Comparison of ENCODE assay signal across 8 cellular contexts in genomic region chr1:156368889-156369684, GRCh38. TPM values are rescaled to one million over a fixed set of nuclear protein-coding genes. Genes with fewer than 3 reads are reported as not detected.
DNase-seq lines count a peak whose midpoint lies in the region; TF ChIP-seq lines count a peak whose summit lies in the region.

A gene with protein sequence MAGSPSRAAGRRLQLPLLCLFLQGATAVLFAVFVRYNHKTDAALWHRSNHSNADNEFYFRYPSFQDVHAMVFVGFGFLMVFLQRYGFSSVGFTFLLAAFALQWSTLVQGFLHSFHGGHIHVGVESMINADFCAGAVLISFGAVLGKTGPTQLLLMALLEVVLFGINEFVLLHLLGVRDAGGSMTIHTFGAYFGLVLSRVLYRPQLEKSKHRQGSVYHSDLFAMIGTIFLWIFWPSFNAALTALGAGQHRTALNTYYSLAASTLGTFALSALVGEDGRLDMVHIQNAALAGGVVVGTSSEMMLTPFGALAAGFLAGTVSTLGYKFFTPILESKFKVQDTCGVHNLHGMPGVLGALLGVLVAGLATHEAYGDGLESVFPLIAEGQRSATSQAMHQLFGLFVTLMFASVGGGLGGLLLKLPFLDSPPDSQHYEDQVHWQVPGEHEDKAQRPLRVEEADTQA (plus strand): TSS chr1:156369211. CDS start chr1:156369250, 39 bp downstream.

- CTCF ChIA-PET in MCF 10A (lab: Yijun Ruan, JAX) = interaction anchor here (0.6 to 1.8 kb wide), 6 partner anchors 10 to 231 kb away, joined by 3 to 9 read pairs (median 5); no protein-coding TSS in a partner anchor

- no peaks in the 10 kb centered on the region for H3K9me3 Mint-ChIP-seq in MCF 10A (ENCODE audit: unreplicated experiment)

- TF ChIP-seq POLR2A in suprapubic skin (IDR thresholded peaks at IDR 0.05) = no peak

- H3K36me3 Mint-ChIP-seq in MCF 10A (ENCODE audit: insufficient read depth, unreplicated experiment) = no peaks in the 10 kb centered on the region

- H3K27ac ChIP-seq in suprapubic skin = no peak within 1 kb of the TSS

- BruUV-seq in MCF 10A (replicated peaks; lab: Mats Ljungman, UMichigan) = no TSS peak

- H3K9me3 ChIP-seq in suprapubic skin = no peaks in the 10 kb centered on the region

- peak; percentile 87 for DNase-seq in ELF-1 (ENCODE audit: low read depth, low spot score)
- DNase-seq in NCI-H2196 (lab: John Stamatoyannopoulos, UW; ENCODE audit: unreplicated experiment) = peak; percentile 68
- peak; percentile 36 for DNase-seq in MCF 10A (ENCODE audit: unreplicated experiment)
- DNase-seq in kidney tubule cell (ENCODE audit: low spot score) = peak; percentile 50
- DNase-seq in suprapubic skin (ENCODE audit: low spot score in 2 of 2) = no peak
- DNase-seq in NCI-H1105 treated with DMSO at 0.1 percent for 48 hours (lab: John Stamatoyannopoulos, UW) = no peak
- no peak for DNase-seq in NCI-H345 treated with DMSO at 0.1 percent for 48 hours (lab: John Stamatoyannopoulos, UW; ENCODE audit: unreplicated experiment)
- no peak for DNase-seq in SKM-1 (lab: John Stamatoyannopoulos, UW; ENCODE audit: unreplicated experiment)

- H3K27me3 ChIP-seq in suprapubic skin = peaks cover 34% of the 10 kb centered on the region

- peak within 1 kb of the TSS; percentile 51 for H3K4me3 ChIP-seq in suprapubic skin

- peaks cover 14% of the 10 kb centered on the region for H3K4me1 ChIP-seq in suprapubic skin

- TF ChIP-seq CTCF in MCF 10A (IDR thresholded peaks at IDR 0.05; ENCODE audit: unreplicated experiment) (no peak), suprapubic skin (IDR thresholded peaks at IDR 0.05) (no peak)

- H3K36me3 ChIP-seq in suprapubic skin = no peaks in the 10 kb centered on the region

- no peak within 1 kb of the TSS for H3K27ac Mint-ChIP-seq in MCF 10A (ENCODE audit: low read depth, unreplicated experiment)

- POLR2A ChIA-PET in MCF 10A (lab: Yijun Ruan, JAX) = no interaction called here

- TF ChIP-seq EP300 in suprapubic skin (IDR thresholded peaks at IDR 0.05) = no peak

- H3K4me1 Mint-ChIP-seq in MCF 10A (ENCODE audit: insufficient read depth, unreplicated experiment) = no peaks in the 10 kb centered on the region

- peaks cover 45% of the 10 kb centered on the region for H3K27me3 Mint-ChIP-seq in MCF 10A (ENCODE audit: insufficient read depth, unreplicated experiment)

- 7% methylated on average over 37 of the region's 48 CpGs for WGBS in suprapubic skin

- peak within 1 kb of the TSS; percentile 70 for H3K4me3 Mint-ChIP-seq in MCF 10A (ENCODE audit: unreplicated experiment)

- intact Hi-C loops in MCF 10A (cut with micrococcal nuclease) = no loop called here

RNA-seq across cellular contexts. Expression of the gene that starts here (rescaled TPM):
- total RNA-seq in MCF 10A (2022) (not detected in 2 replicates), suprapubic skin (10 to 100 TPM in 1 of 4 donors, 1 to 10 TPM in 3; 7.4 to 14.8 (median 8.1) TPM)

Comparison
In these comparisons a context has a peak if more than half of its experiments do, and no peak if none do; other contexts are left out.
1. Peak in DNase-seq in MCF 10A; RNA of the gene not detected or under 1 TPM.
2. DNase-seq: peak in ELF-1 (single experiment), NCI-H2196 (single experiment) and kidney tubule cell (single experiment); none in suprapubic skin (0 of 2), NCI-H1105 treated with DMSO at 0.1 percent for 48 hours (single experiment), NCI-H345 treated with DMSO at 0.1 percent for 48 hours (single experiment) and SKM-1 (single experiment).